18 cellular contexts compared by ENCODE assay signal in genomic region chr7:43511029-43511428, GRCh38.
A peak's percentile ranks its signal among the peaks of the same experiment; 100 is the strongest.
DNase-seq lines count a peak whose midpoint lies in the region; TF ChIP-seq lines count a peak whose summit lies in the region.
"Had no signal": no experiment of that assay in that cellular context is flagged by ENCODE, and none has a peak within 500 bp of the region (broad histone marks: within the 10 kb centered on the region; RNA-seq: fewer than 3 reads in every experiment).

No MANE protein-coding gene starts in this region.

- H3K4me1 ChIP-seq in trophoblast cell (ENCODE audit: control insufficient read depth in 1 of 2, insufficient read depth in 2 of 2, low read length in 2 of 2) (peaks cover 0 to 2% of the 10 kb centered on the region in 2 experiments), uterus (no peaks in the 10 kb centered on the region), ovary (ENCODE audit: insufficient read depth) (no peaks in the 10 kb centered on the region)
- H3K4me1 ChIP-seq: BE2C, lower lobe of right lung had no signal

- no peak overlapping the region for H4K8ac ChIP-seq in trophoblast cell (ENCODE audit: low read depth, low read length)

- DNase-seq in RPMI8226, result peak; percentile 19
- no peak for DNase-seq in fibroblast of mammary gland (ENCODE audit: low read depth)
- peak; percentile 15 to 51 for DNase-seq in trophoblast cell
- no peak for DNase-seq in CD1c-positive myeloid dendritic cell (ENCODE audit: extremely low spot score)
- no peak for DNase-seq in uterus
- no peak for DNase-seq in ovary
- DNase-seq: activated CD4-positive, alpha-beta T cell treated with anti-CD3 and anti-CD28 coated beads for 4 hours; activated CD8-positive, alpha-beta memory T cell treated with anti-CD3 and anti-CD28 coated beads, Interleukin-2, amount 50 U/mL, for 4 hours; activated gamma-delta T cell; amygdala; BE2C; lower lobe of right lung; MV-4-11; NCI-H69; posterior cingulate gyrus; stimulated activated CD4-positive, alpha-beta T cell treated with anti-CD3 and anti-CD28 coated beads, Interleukin-4, amount 100 ng/mL, for 24 hours had no signal

- no peak overlapping the region for H3K4me3 ChIP-seq in fibroblast of mammary gland (ENCODE audit: control insufficient read depth, low read depth, low read length)
- H3K4me3 ChIP-seq in trophoblast cell (ENCODE audit: low read depth, low read length), result no peak overlapping the region
- no peak overlapping the region for H3K4me3 ChIP-seq in uterus
- no peak overlapping the region for H3K4me3 ChIP-seq in ovary
- H3K4me3 ChIP-seq: lower lobe of right lung, skin epidermis had no signal

- no peak overlapping the region for H3K23ac ChIP-seq in trophoblast cell (ENCODE audit: low read length)

- no peaks in the 10 kb centered on the region for H3K79me2 ChIP-seq in trophoblast cell (ENCODE audit: control insufficient read depth, insufficient read depth, low read length, poor library complexity)

- no peak overlapping the region for H2BK120ac ChIP-seq in trophoblast cell (ENCODE audit: insufficient read depth, low read length, poor library complexity)

- H4K12ac ChIP-seq in trophoblast cell (ENCODE audit: low read depth, low read length), result no peak overlapping the region

- H3K27ac ChIP-seq in trophoblast cell (ENCODE audit: low read depth, low read length) (no peak overlapping the region), uterus (no peak overlapping the region), ovary (no peak overlapping the region)
- H3K27ac ChIP-seq: lower lobe of right lung, skin epidermis had no signal

- H3K36me3 ChIP-seq in trophoblast cell (ENCODE audit: control insufficient read depth in 1 of 2, insufficient read depth in 2 of 2, low read length in 2 of 2), result no peaks in the 10 kb centered on the region
- no peaks in the 10 kb centered on the region for H3K36me3 ChIP-seq in uterus
- no peaks in the 10 kb centered on the region for H3K36me3 ChIP-seq in ovary
- H3K36me3 ChIP-seq: BE2C, lower lobe of right lung had no signal

- H3K14ac ChIP-seq in trophoblast cell (ENCODE audit: low read length), result no peak overlapping the region

- H3K9ac ChIP-seq in trophoblast cell (ENCODE audit: low read length), result no peak overlapping the region

- TF ChIP-seq EP300 in ovary (IDR thresholded peaks at IDR 0.05), result no peak

- no peak overlapping the region for H2BK12ac ChIP-seq in trophoblast cell (ENCODE audit: low read length)

- no peak overlapping the region for H3K4ac ChIP-seq in trophoblast cell (ENCODE audit: low read depth, low read length)

- H3K79me1 ChIP-seq in trophoblast cell (ENCODE audit: low read length), result no peaks in the 10 kb centered on the region

- H2BK5ac ChIP-seq in trophoblast cell (ENCODE audit: low read depth, low read length, poor library complexity), result no peak overlapping the region

- no peak overlapping the region for H3K18ac ChIP-seq in trophoblast cell (ENCODE audit: low read length)

- H3K27me3 ChIP-seq in trophoblast cell (ENCODE audit: insufficient read depth, low read length) (no peaks in the 10 kb centered on the region), uterus (no peaks in the 10 kb centered on the region), ovary (no peaks in the 10 kb centered on the region)
- H3K27me3 ChIP-seq: BE2C had no signal

- intact Hi-C loops in uterus (cut with DNase I; ENCODE audit: low total_unique reads) (no loop called here), ovary (cut with DNase I) (no loop called here)

- TF ChIP-seq POLR2A in uterus (IDR thresholded peaks at IDR 0.05), result no peak
- TF ChIP-seq POLR2A in ovary (IDR thresholded peaks at IDR 0.05), result no peak

- H2AK5ac ChIP-seq in trophoblast cell (ENCODE audit: low read length), result no peak overlapping the region

- no peak overlapping the region for H4K91ac ChIP-seq in trophoblast cell (ENCODE audit: low read depth, low read length)

- H3K9me3 ChIP-seq in trophoblast cell (ENCODE audit: insufficient read depth, low read depth, low read length), result peaks cover 2% of the 10 kb centered on the region
- no peaks in the 10 kb centered on the region for H3K9me3 ChIP-seq in uterus
- H3K9me3 ChIP-seq in ovary, result no peaks in the 10 kb centered on the region
- H3K9me3 ChIP-seq: BE2C, lower lobe of right lung had no signal

- TF ChIP-seq CTCF in GM12874 (IDR thresholded peaks at IDR 0.05; ENCODE audit: insufficient read depth, low read depth, low read length) (0 out of 2 replicates have a peak, but pooled peaks have one; percentile 4), fibroblast of mammary gland (conservative IDR thresholded peaks at IDR 0.05; ENCODE audit: control insufficient read depth, insufficient read depth, low read depth, low read length) (peak; percentile 1), uterus (IDR thresholded peaks at IDR 0.05) (no peak), ovary (IDR thresholded peaks at IDR 0.05) (no peak)

- H2AFZ ChIP-seq in trophoblast cell (ENCODE audit: insufficient read depth, low read length, poor library complexity), result no peak overlapping the region

- no CpG with 5 or more reads among the region's 9 CpGs for WGBS in trophoblast cell (ENCODE audit: extremely low coverage, insufficient coverage, insufficient read length)
- WGBS in ovary, 3 donors, result 79 to 89% (median 81%) methylated on average over 9 of the region's 9 CpGs

- peak overlapping the region; percentile 15 for H3K4me2 ChIP-seq in trophoblast cell (ENCODE audit: low read length)

Comparison
In these comparisons a context has a peak if more than half of its experiments do, and no peak if none do; other contexts are left out.
1. CTCF ChIP-seq: peak in GM12874 (single experiment) and fibroblast of mammary gland (single experiment); none in uterus (0 of 4) and ovary (0 of 3).
2. DNase-seq: peak in RPMI8226 (single experiment) and trophoblast cell (2 of 2); none in fibroblast of mammary gland (single experiment), CD1c-positive myeloid dendritic cell (single experiment), uterus (0 of 2) and ovary (0 of 5).